1 cellular context compared by ENCODE assay signal in the genomic region with DNA sequence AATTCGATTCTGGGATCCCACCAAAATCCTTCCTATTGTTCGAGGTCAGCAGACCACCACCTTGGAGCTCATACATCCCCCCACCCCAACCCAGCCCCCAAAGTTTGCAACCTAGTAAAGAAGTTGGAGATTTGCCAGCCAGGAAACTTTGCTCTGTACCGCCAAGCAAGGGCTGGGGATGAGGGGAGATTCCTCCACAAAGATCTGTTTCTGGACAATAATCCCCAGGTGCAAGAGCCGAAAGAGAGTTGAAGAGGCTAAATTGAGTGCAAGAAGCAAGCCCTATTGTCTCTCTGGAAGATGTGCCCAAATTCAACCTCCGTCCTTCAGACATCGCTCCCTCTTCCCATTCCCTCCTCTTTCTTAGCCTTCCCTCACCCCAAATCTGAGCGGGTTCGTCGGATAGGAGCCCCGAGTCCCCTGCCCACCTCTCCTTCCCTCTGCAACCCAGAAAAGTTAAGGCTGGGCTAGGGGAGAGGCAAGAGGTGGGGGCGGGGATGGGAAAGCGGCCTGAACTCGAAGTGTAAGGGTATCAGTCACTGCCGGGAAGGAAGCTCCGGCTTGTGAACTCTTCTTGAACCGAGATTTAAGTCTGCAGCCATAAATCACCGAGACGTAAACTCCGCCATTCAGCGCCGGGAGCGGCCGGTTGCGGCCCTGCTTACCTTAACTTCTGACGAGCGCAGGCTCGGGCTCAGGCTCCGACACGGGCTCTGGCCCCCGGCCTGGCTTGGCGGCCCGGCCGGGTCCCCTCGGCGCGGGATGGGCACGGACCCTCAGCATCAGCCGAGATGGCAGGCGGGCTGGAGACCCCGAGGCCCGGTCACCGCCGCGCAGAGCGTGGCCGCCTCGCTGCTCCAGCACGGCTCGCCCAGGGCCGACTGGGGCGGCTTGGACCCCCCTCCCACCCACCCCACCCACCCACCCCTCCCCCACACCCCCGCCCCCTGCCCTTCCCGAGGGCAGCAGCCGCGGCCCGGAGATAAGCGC.
TF ChIP-seq lines count a peak whose summit lies in the region.

No MANE protein-coding gene starts in this region.

TF ChIP-seq in HEK293, 187 proteins besides CTCF, POLR2A, EP300 and RAD21 (continues in another document):
- TF ChIP-seq, protein P1, sequence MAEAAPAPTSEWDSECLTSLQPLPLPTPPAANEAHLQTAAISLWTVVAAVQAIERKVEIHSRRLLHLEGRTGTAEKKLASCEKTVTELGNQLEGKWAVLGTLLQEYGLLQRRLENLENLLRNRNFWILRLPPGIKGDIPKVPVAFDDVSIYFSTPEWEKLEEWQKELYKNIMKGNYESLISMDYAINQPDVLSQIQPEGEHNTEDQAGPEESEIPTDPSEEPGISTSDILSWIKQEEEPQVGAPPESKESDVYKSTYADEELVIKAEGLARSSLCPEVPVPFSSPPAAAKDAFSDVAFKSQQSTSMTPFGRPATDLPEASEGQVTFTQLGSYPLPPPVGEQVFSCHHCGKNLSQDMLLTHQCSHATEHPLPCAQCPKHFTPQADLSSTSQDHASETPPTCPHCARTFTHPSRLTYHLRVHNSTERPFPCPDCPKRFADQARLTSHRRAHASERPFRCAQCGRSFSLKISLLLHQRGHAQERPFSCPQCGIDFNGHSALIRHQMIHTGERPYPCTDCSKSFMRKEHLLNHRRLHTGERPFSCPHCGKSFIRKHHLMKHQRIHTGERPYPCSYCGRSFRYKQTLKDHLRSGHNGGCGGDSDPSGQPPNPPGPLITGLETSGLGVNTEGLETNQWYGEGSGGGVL (tag by site-specific recombination; IDR thresholded peaks at IDR 0.05): 0 out of 2 replicates have a peak, but pooled peaks have one; percentile 7
- peak; percentile 33; the same call in 1 of the 2 replicates for TF ChIP-seq ZBTB8A (tag by site-specific recombination; IDR thresholded peaks at IDR 0.05)
- no peak for TF ChIP-seq KLF7 (tag by site-specific recombination; IDR thresholded peaks at IDR 0.05; ENCODE audit: borderline replicate concordance)
- TF ChIP-seq, protein P2, sequence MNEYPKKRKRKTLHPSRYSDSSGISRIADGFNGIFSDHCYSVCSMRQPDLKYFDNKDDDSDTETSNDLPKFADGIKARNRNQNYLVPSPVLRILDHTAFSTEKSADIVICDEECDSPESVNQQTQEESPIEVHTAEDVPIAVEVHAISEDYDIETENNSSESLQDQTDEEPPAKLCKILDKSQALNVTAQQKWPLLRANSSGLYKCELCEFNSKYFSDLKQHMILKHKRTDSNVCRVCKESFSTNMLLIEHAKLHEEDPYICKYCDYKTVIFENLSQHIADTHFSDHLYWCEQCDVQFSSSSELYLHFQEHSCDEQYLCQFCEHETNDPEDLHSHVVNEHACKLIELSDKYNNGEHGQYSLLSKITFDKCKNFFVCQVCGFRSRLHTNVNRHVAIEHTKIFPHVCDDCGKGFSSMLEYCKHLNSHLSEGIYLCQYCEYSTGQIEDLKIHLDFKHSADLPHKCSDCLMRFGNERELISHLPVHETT (tag by site-specific recombination; IDR thresholded peaks at IDR 0.05): no peak
- peak; percentile 14; the same call in 1 of the 2 replicates for TF ChIP-seq ZFHX2 (tag by site-specific recombination; conservative IDR thresholded peaks at IDR 0.05)
- TF ChIP-seq, protein P3, sequence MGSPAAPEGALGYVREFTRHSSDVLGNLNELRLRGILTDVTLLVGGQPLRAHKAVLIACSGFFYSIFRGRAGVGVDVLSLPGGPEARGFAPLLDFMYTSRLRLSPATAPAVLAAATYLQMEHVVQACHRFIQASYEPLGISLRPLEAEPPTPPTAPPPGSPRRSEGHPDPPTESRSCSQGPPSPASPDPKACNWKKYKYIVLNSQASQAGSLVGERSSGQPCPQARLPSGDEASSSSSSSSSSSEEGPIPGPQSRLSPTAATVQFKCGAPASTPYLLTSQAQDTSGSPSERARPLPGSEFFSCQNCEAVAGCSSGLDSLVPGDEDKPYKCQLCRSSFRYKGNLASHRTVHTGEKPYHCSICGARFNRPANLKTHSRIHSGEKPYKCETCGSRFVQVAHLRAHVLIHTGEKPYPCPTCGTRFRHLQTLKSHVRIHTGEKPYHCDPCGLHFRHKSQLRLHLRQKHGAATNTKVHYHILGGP (tag by site-specific recombination; IDR thresholded peaks at IDR 0.05): no peak
- TF ChIP-seq, protein P4, sequence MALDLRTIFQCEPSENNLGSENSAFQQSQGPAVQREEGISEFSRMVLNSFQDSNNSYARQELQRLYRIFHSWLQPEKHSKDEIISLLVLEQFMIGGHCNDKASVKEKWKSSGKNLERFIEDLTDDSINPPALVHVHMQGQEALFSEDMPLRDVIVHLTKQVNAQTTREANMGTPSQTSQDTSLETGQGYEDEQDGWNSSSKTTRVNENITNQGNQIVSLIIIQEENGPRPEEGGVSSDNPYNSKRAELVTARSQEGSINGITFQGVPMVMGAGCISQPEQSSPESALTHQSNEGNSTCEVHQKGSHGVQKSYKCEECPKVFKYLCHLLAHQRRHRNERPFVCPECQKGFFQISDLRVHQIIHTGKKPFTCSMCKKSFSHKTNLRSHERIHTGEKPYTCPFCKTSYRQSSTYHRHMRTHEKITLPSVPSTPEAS (tag by site-specific recombination; IDR thresholded peaks at IDR 0.05): no peak
- TF ChIP-seq, protein P5, sequence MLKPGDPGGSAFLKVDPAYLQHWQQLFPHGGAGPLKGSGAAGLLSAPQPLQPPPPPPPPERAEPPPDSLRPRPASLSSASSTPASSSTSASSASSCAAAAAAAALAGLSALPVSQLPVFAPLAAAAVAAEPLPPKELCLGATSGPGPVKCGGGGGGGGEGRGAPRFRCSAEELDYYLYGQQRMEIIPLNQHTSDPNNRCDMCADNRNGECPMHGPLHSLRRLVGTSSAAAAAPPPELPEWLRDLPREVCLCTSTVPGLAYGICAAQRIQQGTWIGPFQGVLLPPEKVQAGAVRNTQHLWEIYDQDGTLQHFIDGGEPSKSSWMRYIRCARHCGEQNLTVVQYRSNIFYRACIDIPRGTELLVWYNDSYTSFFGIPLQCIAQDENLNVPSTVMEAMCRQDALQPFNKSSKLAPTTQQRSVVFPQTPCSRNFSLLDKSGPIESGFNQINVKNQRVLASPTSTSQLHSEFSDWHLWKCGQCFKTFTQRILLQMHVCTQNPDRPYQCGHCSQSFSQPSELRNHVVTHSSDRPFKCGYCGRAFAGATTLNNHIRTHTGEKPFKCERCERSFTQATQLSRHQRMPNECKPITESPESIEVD (tag by site-specific recombination; IDR thresholded peaks at IDR 0.05): peak; percentile 7; the same call in 1 of the 2 replicates
- TF ChIP-seq BCL11B (tag by site-specific recombination; IDR thresholded peaks at IDR 0.05; ENCODE audit: low read depth): peak; percentile 53; the same call in 1 of the 2 replicates
- TF ChIP-seq ZNF366 (tag by site-specific recombination; conservative IDR thresholded peaks at IDR 0.05): peak; percentile 60; the same call in 1 of the 2 replicates
- 0 out of 2 replicates have a peak, but pooled peaks have one; percentile 62 for TF ChIP-seq ZNF843 (tag by site-specific recombination; IDR thresholded peaks at IDR 0.05)
- TF ChIP-seq SP7 (tag by site-specific recombination; IDR thresholded peaks at IDR 0.05): peak; percentile 78
- TF ChIP-seq ZNF707 (tag by site-specific recombination; IDR thresholded peaks at IDR 0.05): no peak
- TF ChIP-seq ZNF560 (tag by site-specific recombination; IDR thresholded peaks at IDR 0.05; ENCODE audit: borderline replicate concordance): no peak
- no peak for TF ChIP-seq SP2 (tag by site-specific recombination; IDR thresholded peaks at IDR 0.05)
- TF ChIP-seq ZNF777 (tag by site-specific recombination; IDR thresholded peaks at IDR 0.05; ENCODE audit: borderline replicate concordance): no peak
- no peak for TF ChIP-seq ZNF792 (tag by site-specific recombination; IDR thresholded peaks at IDR 0.05)
- 0 out of 2 replicates have a peak, but pooled peaks have one; percentile 25 for TF ChIP-seq ZSCAN30 (tag by site-specific recombination; IDR thresholded peaks at IDR 0.05)
- TF ChIP-seq, protein P6, sequence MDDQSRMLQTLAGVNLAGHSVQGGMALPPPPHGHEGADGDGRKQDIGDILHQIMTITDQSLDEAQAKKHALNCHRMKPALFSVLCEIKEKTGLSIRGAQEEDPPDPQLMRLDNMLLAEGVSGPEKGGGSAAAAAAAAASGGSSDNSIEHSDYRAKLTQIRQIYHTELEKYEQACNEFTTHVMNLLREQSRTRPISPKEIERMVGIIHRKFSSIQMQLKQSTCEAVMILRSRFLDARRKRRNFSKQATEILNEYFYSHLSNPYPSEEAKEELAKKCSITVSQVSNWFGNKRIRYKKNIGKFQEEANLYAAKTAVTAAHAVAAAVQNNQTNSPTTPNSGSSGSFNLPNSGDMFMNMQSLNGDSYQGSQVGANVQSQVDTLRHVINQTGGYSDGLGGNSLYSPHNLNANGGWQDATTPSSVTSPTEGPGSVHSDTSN (CRISPR knock-in tag; IDR thresholded peaks at IDR 0.05): no peak
- no peak for TF ChIP-seq ZNF16 (tag by site-specific recombination; IDR thresholded peaks at IDR 0.05; ENCODE audit: low read depth)
- no peak for TF ChIP-seq ZNF302 (tag by site-specific recombination; IDR thresholded peaks at IDR 0.05; ENCODE audit: low read depth)
- TF ChIP-seq ZNF544 (tag by site-specific recombination; IDR thresholded peaks at IDR 0.05): no peak
- peak; percentile 48; the same call in 1 of the 2 replicates for TF ChIP-seq ZBTB48 (tag by site-specific recombination; IDR thresholded peaks at IDR 0.05)
- TF ChIP-seq HOXA7 (CRISPR knock-in tag; IDR thresholded peaks at IDR 0.05; ENCODE audit: borderline replicate concordance): no peak
- TF ChIP-seq FEZF1 (tag by site-specific recombination; IDR thresholded peaks at IDR 0.05): peak; percentile 20; the same call in 1 of the 2 replicates
- peak; percentile 53; the same call in 1 of the 2 replicates for TF ChIP-seq OSR2 (tag by site-specific recombination; IDR thresholded peaks at IDR 0.05)
- 0 out of 2 replicates have a peak, but pooled peaks have one; percentile 16 for TF ChIP-seq ZNF660 (tag by site-specific recombination; IDR thresholded peaks at IDR 0.05)
- peak; percentile 74 for TF ChIP-seq ZNF600 (tag by site-specific recombination; IDR thresholded peaks at IDR 0.05)
- TF ChIP-seq ZNF610 (tag by site-specific recombination; IDR thresholded peaks at IDR 0.05; ENCODE audit: borderline replicate concordance): no peak
- TF ChIP-seq, protein P7, sequence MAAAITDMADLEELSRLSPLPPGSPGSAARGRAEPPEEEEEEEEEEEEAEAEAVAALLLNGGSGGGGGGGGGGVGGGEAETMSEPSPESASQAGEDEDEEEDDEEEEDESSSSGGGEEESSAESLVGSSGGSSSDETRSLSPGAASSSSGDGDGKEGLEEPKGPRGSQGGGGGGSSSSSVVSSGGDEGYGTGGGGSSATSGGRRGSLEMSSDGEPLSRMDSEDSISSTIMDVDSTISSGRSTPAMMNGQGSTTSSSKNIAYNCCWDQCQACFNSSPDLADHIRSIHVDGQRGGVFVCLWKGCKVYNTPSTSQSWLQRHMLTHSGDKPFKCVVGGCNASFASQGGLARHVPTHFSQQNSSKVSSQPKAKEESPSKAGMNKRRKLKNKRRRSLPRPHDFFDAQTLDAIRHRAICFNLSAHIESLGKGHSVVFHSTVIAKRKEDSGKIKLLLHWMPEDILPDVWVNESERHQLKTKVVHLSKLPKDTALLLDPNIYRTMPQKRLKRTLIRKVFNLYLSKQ (tag by site-specific recombination; IDR thresholded peaks at IDR 0.05; ENCODE audit: borderline replicate concordance): no peak
- TF ChIP-seq, protein P8, sequence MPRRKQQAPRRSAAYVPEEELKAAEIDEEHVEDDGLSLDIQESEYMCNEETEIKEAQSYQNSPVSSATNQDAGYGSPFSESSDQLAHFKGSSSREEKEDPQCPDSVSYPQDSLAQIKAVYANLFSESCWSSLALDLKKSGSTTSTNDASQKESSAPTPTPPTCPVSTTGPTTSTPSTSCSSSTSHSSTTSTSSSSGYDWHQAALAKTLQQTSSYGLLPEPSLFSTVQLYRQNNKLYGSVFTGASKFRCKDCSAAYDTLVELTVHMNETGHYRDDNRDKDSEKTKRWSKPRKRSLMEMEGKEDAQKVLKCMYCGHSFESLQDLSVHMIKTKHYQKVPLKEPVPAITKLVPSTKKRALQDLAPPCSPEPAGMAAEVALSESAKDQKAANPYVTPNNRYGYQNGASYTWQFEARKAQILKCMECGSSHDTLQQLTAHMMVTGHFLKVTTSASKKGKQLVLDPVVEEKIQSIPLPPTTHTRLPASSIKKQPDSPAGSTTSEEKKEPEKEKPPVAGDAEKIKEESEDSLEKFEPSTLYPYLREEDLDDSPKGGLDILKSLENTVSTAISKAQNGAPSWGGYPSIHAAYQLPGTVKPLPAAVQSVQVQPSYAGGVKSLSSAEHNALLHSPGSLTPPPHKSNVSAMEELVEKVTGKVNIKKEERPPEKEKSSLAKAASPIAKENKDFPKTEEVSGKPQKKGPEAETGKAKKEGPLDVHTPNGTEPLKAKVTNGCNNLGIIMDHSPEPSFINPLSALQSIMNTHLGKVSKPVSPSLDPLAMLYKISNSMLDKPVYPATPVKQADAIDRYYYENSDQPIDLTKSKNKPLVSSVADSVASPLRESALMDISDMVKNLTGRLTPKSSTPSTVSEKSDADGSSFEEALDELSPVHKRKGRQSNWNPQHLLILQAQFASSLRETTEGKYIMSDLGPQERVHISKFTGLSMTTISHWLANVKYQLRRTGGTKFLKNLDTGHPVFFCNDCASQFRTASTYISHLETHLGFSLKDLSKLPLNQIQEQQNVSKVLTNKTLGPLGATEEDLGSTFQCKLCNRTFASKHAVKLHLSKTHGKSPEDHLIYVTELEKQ (tag by site-specific recombination; IDR thresholded peaks at IDR 0.05; ENCODE audit: borderline replicate concordance): no peak
- no peak for TF ChIP-seq ZNF48 (tag by site-specific recombination; IDR thresholded peaks at IDR 0.05)
- no peak for TF ChIP-seq ZNF2 (tag by site-specific recombination; IDR thresholded peaks at IDR 0.05)
- no peak for TF ChIP-seq ZNF132 (tag by site-specific recombination; IDR thresholded peaks at IDR 0.05; ENCODE audit: borderline replicate concordance)
- TF ChIP-seq ZNF629 (tag by site-specific recombination; IDR thresholded peaks at IDR 0.05): 0 out of 2 replicates have a peak, but pooled peaks have one; percentile 25
- TF ChIP-seq ZFP69B (tag by site-specific recombination; IDR thresholded peaks at IDR 0.05): no peak
- TF ChIP-seq, protein P9, sequence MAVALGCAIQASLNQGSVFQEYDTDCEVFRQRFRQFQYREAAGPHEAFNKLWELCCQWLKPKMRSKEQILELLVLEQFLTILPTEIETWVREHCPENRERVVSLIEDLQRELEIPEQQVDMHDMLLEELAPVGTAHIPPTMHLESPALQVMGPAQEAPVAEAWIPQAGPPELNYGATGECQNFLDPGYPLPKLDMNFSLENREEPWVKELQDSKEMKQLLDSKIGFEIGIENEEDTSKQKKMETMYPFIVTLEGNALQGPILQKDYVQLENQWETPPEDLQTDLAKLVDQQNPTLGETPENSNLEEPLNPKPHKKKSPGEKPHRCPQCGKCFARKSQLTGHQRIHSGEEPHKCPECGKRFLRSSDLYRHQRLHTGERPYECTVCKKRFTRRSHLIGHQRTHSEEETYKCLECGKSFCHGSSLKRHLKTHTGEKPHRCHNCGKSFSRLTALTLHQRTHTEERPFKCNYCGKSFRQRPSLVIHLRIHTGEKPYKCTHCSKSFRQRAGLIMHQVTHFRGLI (tag by site-specific recombination; IDR thresholded peaks at IDR 0.05): no peak
- 0 out of 2 replicates have a peak, but pooled peaks have one; percentile 25 for TF ChIP-seq KLF8 (tag by site-specific recombination; IDR thresholded peaks at IDR 0.05)
- TF ChIP-seq IKZF3 (tag by site-specific recombination; IDR thresholded peaks at IDR 0.05): peak; percentile 62; the same call in 1 of the 2 replicates
- peak; percentile 59 for TF ChIP-seq YY1 (tag by site-specific recombination; IDR thresholded peaks at IDR 0.05)
- 0 out of 2 replicates have a peak, but pooled peaks have one; percentile 30 for TF ChIP-seq WT1 (tag by site-specific recombination; IDR thresholded peaks at IDR 0.05)
